In the genomic region with DNA sequence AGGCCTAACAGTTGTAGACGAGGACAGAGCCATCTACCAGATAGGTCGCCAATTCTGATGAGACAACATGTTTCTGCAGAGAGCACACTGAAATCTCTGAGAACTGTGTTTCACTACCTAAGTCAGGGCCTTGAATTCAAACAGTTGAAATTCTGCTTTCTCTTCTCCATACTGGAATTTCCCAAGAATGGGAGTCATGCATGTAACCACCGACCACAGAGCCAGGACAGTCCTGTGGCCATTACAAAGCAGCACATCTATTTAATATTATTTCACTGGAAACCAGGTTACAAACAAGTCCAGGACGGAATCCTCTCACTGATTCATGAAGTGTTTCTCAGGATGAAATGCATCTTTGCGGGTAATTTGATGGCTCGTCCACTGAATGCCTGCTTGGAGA, we compare ENCODE assay signal across 11 cellular contexts.
"Had no signal": no experiment of that assay in that cellular context is flagged by ENCODE, and none has a peak within 500 bp of the region (broad histone marks: within the 10 kb centered on the region; RNA-seq: fewer than 3 reads in every experiment).

No MANE protein-coding gene starts in this region.

- H3K9me3 ChIP-seq: adrenal gland, breast epithelium, pancreas, stomach, thoracic aorta had no signal

- H3K4me1 ChIP-seq: adrenal gland, breast epithelium had no signal

- H3K27ac ChIP-seq: adrenal gland, breast epithelium, heart left ventricle, pancreas, stomach, thoracic aorta had no signal

- H3K4me3 ChIP-seq: adrenal gland, breast epithelium, heart left ventricle, pancreas, stomach, thoracic aorta had no signal

- H3K36me3 ChIP-seq: adrenal gland, breast epithelium, heart left ventricle, pancreas, stomach, thoracic aorta had no signal

- DNase-seq: activated naive CD4-positive, alpha-beta T cell treated with anti-CD3 and anti-CD28 coated beads, Interleukin-2, amount 50 U/mL, for 16 hours; adrenal gland; foreskin melanocyte; heart left ventricle; stimulated activated CD4-positive, alpha-beta T cell treated with anti-CD3 and anti-CD28 coated beads, Interleukin-15, amount 100 ng/mL, for 24 hours; stimulated activated CD4-positive, alpha-beta T cell treated with anti-CD3 and anti-CD28 coated beads, Interleukin-4, amount 100 ng/mL, for 4 hours; stomach had no signal

- ATAC-seq: activated CD4-positive, CD25-positive, alpha-beta regulatory T cell treated with anti-CD3 and anti-CD28 coated beads, Interleukin-2, amount 50 U/mL, for 24 hours; heart left ventricle; pancreas had no signal

- H3K27me3 ChIP-seq: adrenal gland, breast epithelium, heart left ventricle, pancreas, stomach had no signal
